Comparison of ENCODE assay signal across 9 cellular contexts in genomic region chr9:14692536-14692917, GRCh38. TPM values are rescaled to one million over a fixed set of nuclear protein-coding genes. Genes with fewer than 3 reads are reported as not detected.
A peak's percentile ranks its signal among the peaks of the same experiment; 100 is the strongest.
DNase-seq lines count a peak whose midpoint lies in the region; ATAC-seq, FAIRE-seq and TF ChIP-seq lines count a peak whose summit lies in the region.
"Had no signal": no experiment of that assay in that cellular context is flagged by ENCODE, and none has a peak within 500 bp of the region (broad histone marks: within the 10 kb centered on the region; RNA-seq: fewer than 3 reads in every experiment).

No MANE protein-coding gene starts in this region.

- H3K27me3 ChIP-seq in vagina: no peaks in the 10 kb centered on the region

- TF ChIP-seq CTCF in choroid plexus epithelial cell (conservative IDR thresholded peaks at IDR 0.05; ENCODE audit: low read depth, low read length) (no peak), mesothelial cell of epicardium (IDR thresholded peaks at IDR 0.05; ENCODE audit: unreplicated experiment) (no peak), vagina (IDR thresholded peaks at IDR 0.05) (no peak), GM10266 (IDR thresholded peaks at IDR 0.05; ENCODE audit: control insufficient read depth, insufficient read depth, low read depth, missing control alignments) (no peak)

- intact Hi-C loops in vagina (cut with DNase I): no loop called here

- peak overlapping the region; percentile 97 for H3K4me3 Mint-ChIP-seq in mesothelial cell of epicardium

- peaks cover 23% of the 10 kb centered on the region for H3K4me1 Mint-ChIP-seq in mesothelial cell of epicardium

- H3K9me3 Mint-ChIP-seq in mesothelial cell of epicardium: no peaks in the 10 kb centered on the region

- TF ChIP-seq POLR2A in vagina (IDR thresholded peaks at IDR 0.05): no peak

- H3K9me3 ChIP-seq in vagina: no peaks in the 10 kb centered on the region

- DNase-seq in GM18507 (ENCODE audit: extremely low spot score, insufficient read length, low read depth): no peak
- DNase-seq in NCI-H446 (lab: John Stamatoyannopoulos, UW): peak; percentile 33 to 45
- DNase-seq in choroid plexus epithelial cell (ENCODE audit: low read depth): peak; percentile 6
- DNase-seq in mesothelial cell of epicardium (ENCODE audit: low spot score in 2 of 2, unreplicated experiment in 2 of 2): no peak
- no peak for DNase-seq in vagina (ENCODE audit: extremely low spot score in 2 of 2)
- DNase-seq in GM10266 (ENCODE audit: extremely low spot score): no peak

- peaks cover 33% of the 10 kb centered on the region for H3K4me1 ChIP-seq in vagina

- peaks cover 0 to 8% of the 10 kb centered on the region in 2 donors for H3K36me3 ChIP-seq in vagina

- peak; percentile 80 for FAIRE-seq in GM18507 (lab: Jason Lieb, UNC)

- peak overlapping the region; percentile 90 for H3K27ac Mint-ChIP-seq in mesothelial cell of epicardium

- no peak overlapping the region for H3K27ac ChIP-seq in vagina

- peaks cover 17% of the 10 kb centered on the region for H3K36me3 Mint-ChIP-seq in mesothelial cell of epicardium

- H3K27me3 Mint-ChIP-seq in mesothelial cell of epicardium (ENCODE audit: low read depth): peaks cover 7% of the 10 kb centered on the region

- H3K4me3 ChIP-seq in choroid plexus epithelial cell (ENCODE audit: low read depth, low read length): peak overlapping the region; percentile 83
- H3K4me3 ChIP-seq in vagina: peak overlapping the region; percentile 72 to 93

- no peak for ATAC-seq in GM19023 (IDR thresholded peaks at IDR 0.05; ENCODE audit: unreplicated experiment)
- ATAC-seq in GM19467 (IDR thresholded peaks at IDR 0.05; ENCODE audit: unreplicated experiment): no peak

RNA-seq across cellular contexts. Expression of gene ZDHHC21, which starts 0.7 kb away (rescaled TPM):
- total RNA-seq in mesothelial cell of epicardium (18.5 to 22.4 TPM (median 18.6 TPM) in 3 replicates), vagina (10.3 TPM)

RNA-seq across cellular contexts. Expression of gene CER1, which starts 30.0 kb away (rescaled TPM):
- total RNA-seq in mesothelial cell of epicardium (0.78 to 1.2 TPM (median 1.0 TPM) in 3 replicates), vagina (not detected)
- total RNA-seq: temporal lobe had no signal

Comparison
In these comparisons a context has a peak if more than half of its experiments do, and no peak if none do; other contexts are left out.
1. DNase-seq: peak in NCI-H446 (2 of 2) and choroid plexus epithelial cell (single experiment); none in GM18507 (single experiment), mesothelial cell of epicardium (0 of 2), vagina (0 of 2) and GM10266 (single experiment).